ENCODE assay signal across 10 cellular contexts in the genomic region with DNA sequence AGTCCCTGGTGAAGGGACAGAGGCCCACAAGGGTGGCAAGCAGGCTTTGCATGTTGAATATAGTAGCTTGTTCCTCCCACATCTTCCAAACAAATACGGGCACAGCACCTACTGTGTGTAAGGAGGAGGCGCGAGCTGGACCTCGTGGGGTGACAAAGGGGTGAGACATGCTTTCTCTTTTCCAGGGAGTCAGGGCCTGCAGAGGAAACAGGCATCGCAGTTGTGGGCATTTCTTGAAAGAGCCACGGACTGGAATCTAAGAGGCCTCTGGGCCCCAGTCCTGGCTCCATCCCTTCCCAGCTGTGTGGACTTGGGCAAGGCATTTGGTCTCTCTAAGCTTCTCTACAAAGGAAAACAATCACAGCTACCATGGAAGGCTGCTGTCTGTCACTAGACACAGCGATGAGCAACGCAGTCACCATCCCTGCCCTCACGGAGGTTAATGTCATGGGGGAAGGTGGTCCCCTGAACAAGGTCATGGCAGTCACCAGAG. TPM values are rescaled to one million over a fixed set of nuclear protein-coding genes. Genes with fewer than 3 reads are reported as not detected.
DNase-seq lines count a peak whose midpoint lies in the region; ATAC-seq and TF ChIP-seq lines count a peak whose summit lies in the region.
"Had no signal": no experiment of that assay in that cellular context is flagged by ENCODE, and none has a peak within 500 bp of the region (broad histone marks: within the 10 kb centered on the region; RNA-seq: fewer than 3 reads in every experiment).

No MANE protein-coding gene starts in this region.

- TF ChIP-seq RAD21 in liver (IDR thresholded peaks at IDR 0.05) = no peak

- H3K4me3 Mint-ChIP-seq in chondrocyte (ENCODE audit: unreplicated experiment) = no peak overlapping the region
- no peak overlapping the region for H3K4me3 Mint-ChIP-seq in activated T-cell treated with anti-CD3 and anti-CD28 coated beads, Interleukin-2, amount 50 U/mL, for 72 hours

- no peaks in the 10 kb centered on the region for H3K9me3 ChIP-seq in liver (ENCODE audit: control insufficient read depth in 4 of 4, low read length in 3 of 4)
- H3K9me3 ChIP-seq in skeletal muscle satellite cell (replicated peaks; ENCODE audit: low read length) = no peaks in the 10 kb centered on the region
- H3K9me3 ChIP-seq: SK-N-SH had no signal

- 64% methylated on average over 9 of the region's 9 CpGs for WGBS in liver

- TF ChIP-seq CTCF in chondrocyte (IDR thresholded peaks at IDR 0.05) = no peak
- TF ChIP-seq CTCF in liver (IDR thresholded peaks at IDR 0.05; ENCODE audit: low read depth, low read length, missing input control) = no peak

- H3K36me3 Mint-ChIP-seq in chondrocyte (ENCODE audit: low read depth) = no peaks in the 10 kb centered on the region
- H3K36me3 Mint-ChIP-seq in activated T-cell treated with anti-CD3 and anti-CD28 coated beads, Interleukin-2, amount 50 U/mL, for 72 hours (ENCODE audit: insufficient read depth in 2 of 2) = no peaks in the 10 kb centered on the region

- H3K9me3 Mint-ChIP-seq in chondrocyte (ENCODE audit: low read depth) = no peaks in the 10 kb centered on the region
- no peaks in the 10 kb centered on the region for H3K9me3 Mint-ChIP-seq in activated T-cell treated with anti-CD3 and anti-CD28 coated beads, Interleukin-2, amount 50 U/mL, for 72 hours

- peak overlapping the region; percentile 94 to 97 for H3K27ac ChIP-seq in liver (ENCODE audit: low read depth in 1 of 2, low read length in 2 of 2)

- no peaks in the 10 kb centered on the region for H3K36me3 ChIP-seq in liver (ENCODE audit: control insufficient read depth in 4 of 4, insufficient read depth in 3 of 4, low read depth in 1 of 4, low read length in 3 of 4)
- H3K36me3 ChIP-seq in skeletal muscle satellite cell (ENCODE audit: insufficient read depth, low read length) = no peaks in the 10 kb centered on the region

- peak; percentile 38 for DNase-seq in EH (ENCODE audit: low read depth)
- DNase-seq in chondrocyte (ENCODE audit: low spot score) = no peak
- no peak for DNase-seq in activated T-cell treated with anti-CD3 and anti-CD28 coated beads, Interleukin-2, amount 50 U/mL, for 72 hours
- DNase-seq in G401 (ENCODE audit: low spot score) = no peak
- DNase-seq: SK-N-SH had no signal

- in situ Hi-C loops in G401 (cut with HindIII; ENCODE audit: low sequenced_read_pairs) = no loop called here

- H3K4me1 ChIP-seq in liver (ENCODE audit: control insufficient read depth in 4 of 4, insufficient read depth in 4 of 4, low read length in 3 of 4) (peaks cover 20 to 68% (median 55%) of the 10 kb centered on the region in 4 donors), skeletal muscle satellite cell (ENCODE audit: control insufficient read depth, insufficient read depth, low read length) (peaks cover 58% of the 10 kb centered on the region)

- no peak for ATAC-seq in GM19351 (IDR thresholded peaks at IDR 0.05; ENCODE audit: unreplicated experiment)
- no peak for ATAC-seq in activated T-cell treated with anti-CD3 and anti-CD28 coated beads, Interleukin-2, amount 50 U/mL, for 72 hours (replicated peaks in 1 of 2)
- no peak for ATAC-seq in GM18519 (IDR thresholded peaks at IDR 0.05; ENCODE audit: low FRiP score, unreplicated experiment)

- no peaks in the 10 kb centered on the region for H3K27me3 Mint-ChIP-seq in chondrocyte (ENCODE audit: low read depth)
- peaks cover 9% of the 10 kb centered on the region for H3K27me3 Mint-ChIP-seq in activated T-cell treated with anti-CD3 and anti-CD28 coated beads, Interleukin-2, amount 50 U/mL, for 72 hours (ENCODE audit: low read depth)

- H3K4me2 ChIP-seq in skeletal muscle satellite cell (ENCODE audit: low read length) = peak overlapping the region; percentile 47
- H3K4me2 ChIP-seq: SK-N-SH had no signal

- peaks cover 73% of the 10 kb centered on the region for H3K4me1 Mint-ChIP-seq in chondrocyte (ENCODE audit: low read depth)
- peaks cover 13% of the 10 kb centered on the region for H3K4me1 Mint-ChIP-seq in activated T-cell treated with anti-CD3 and anti-CD28 coated beads, Interleukin-2, amount 50 U/mL, for 72 hours (ENCODE audit: low read depth)

- H3K27ac Mint-ChIP-seq in chondrocyte (ENCODE audit: unreplicated experiment) = peak overlapping the region; percentile 99
- no peak overlapping the region for H3K27ac Mint-ChIP-seq in activated T-cell treated with anti-CD3 and anti-CD28 coated beads, Interleukin-2, amount 50 U/mL, for 72 hours

- H3K4me3 ChIP-seq in liver (ENCODE audit: low read depth in 1 of 3, low read length in 3 of 3) = no peak overlapping the region
- H3K4me3 ChIP-seq in skeletal muscle satellite cell (ENCODE audit: low read length) = no peak overlapping the region

- H3K27me3 ChIP-seq in liver (ENCODE audit: control insufficient read depth in 4 of 4, insufficient read depth in 4 of 4, low read length in 3 of 4) (no peaks in the 10 kb centered on the region), skeletal muscle satellite cell (ENCODE audit: control insufficient read depth, insufficient read depth, low read length) (no peaks in the 10 kb centered on the region)

- H3K9ac ChIP-seq in liver (ENCODE audit: low read depth in 1 of 2, low read length in 2 of 2) (no peak overlapping the region), skeletal muscle satellite cell (ENCODE audit: low read depth, low read length) (peak overlapping the region; percentile 75)
- H3K9ac ChIP-seq: SK-N-SH had no signal

TF ChIP-seq in liver, 16 proteins besides CTCF, POLR2A, EP300 and RAD21:
- TF ChIP-seq HNF4G (IDR thresholded peaks at IDR 0.05) (no peak), YY1 (IDR thresholded peaks at IDR 0.05) (no peak), HNF4A (conservative IDR thresholded peaks at IDR 0.05) (no peak), EGR1 (IDR thresholded peaks at IDR 0.05; ENCODE audit: low read depth in 2 of 2) (no peak), FOXA1 (IDR thresholded peaks at IDR 0.05) (no peak)
- TF ChIP-seq, protein P1, sequence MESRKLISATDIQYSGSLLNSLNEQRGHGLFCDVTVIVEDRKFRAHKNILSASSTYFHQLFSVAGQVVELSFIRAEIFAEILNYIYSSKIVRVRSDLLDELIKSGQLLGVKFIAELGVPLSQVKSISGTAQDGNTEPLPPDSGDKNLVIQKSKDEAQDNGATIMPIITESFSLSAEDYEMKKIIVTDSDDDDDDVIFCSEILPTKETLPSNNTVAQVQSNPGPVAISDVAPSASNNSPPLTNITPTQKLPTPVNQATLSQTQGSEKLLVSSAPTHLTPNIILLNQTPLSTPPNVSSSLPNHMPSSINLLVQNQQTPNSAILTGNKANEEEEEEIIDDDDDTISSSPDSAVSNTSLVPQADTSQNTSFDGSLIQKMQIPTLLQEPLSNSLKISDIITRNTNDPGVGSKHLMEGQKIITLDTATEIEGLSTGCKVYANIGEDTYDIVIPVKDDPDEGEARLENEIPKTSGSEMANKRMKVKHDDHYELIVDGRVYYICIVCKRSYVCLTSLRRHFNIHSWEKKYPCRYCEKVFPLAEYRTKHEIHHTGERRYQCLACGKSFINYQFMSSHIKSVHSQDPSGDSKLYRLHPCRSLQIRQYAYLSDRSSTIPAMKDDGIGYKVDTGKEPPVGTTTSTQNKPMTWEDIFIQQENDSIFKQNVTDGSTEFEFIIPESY (IDR thresholded peaks at IDR 0.05) = no peak

RNA-seq across cellular contexts. Expression of a gene that starts 13.0 kb away (rescaled TPM):
- total RNA-seq in chondrocyte (155 to 167 TPM (median 156 TPM) in 3 replicates), liver (10 to 100 TPM; 10.2 to 18.8 TPM)
- polyA plus RNA-seq in liver = 10 to 100 TPM; 43.6 to 66.6 TPM
- total RNA-seq in skeletal muscle satellite cell (2012; rRNA removed) = 23.8 and 28.0 TPM in 2 replicates
- 1 to 10 TPM; 4.0 to 4.6 TPM for total RNA-seq in activated T-cell treated with anti-CD3 and anti-CD28 coated beads, Interleukin-2, amount 50 U/mL, for 72 hours
- total RNA-seq in G401 (2014; rRNA removed; shearing (Covaris generic)) = 25.2 and 32.6 TPM in 2 replicates

RNA-seq across cellular contexts. Expression of a gene that starts 28.1 kb away (rescaled TPM):
- 7.0 to 14.2 TPM (median 13.5 TPM) in 3 replicates for total RNA-seq in chondrocyte
- total RNA-seq in liver = 1 to 10 TPM; 7.8 to 8.9 TPM
- 10 to 100 TPM in 1 of 2 donors, 1 to 10 TPM in 1; 7.9 to 14.0 TPM for polyA plus RNA-seq in liver
- 24.8 and 28.6 TPM in 2 replicates for total RNA-seq in skeletal muscle satellite cell (2012; rRNA removed)
- under 1 TPM in 1 of 2 donors, not detected in 1; 0.25 TPM for total RNA-seq in activated T-cell treated with anti-CD3 and anti-CD28 coated beads, Interleukin-2, amount 50 U/mL, for 72 hours
- 18.3 and 26.0 TPM in 2 replicates for total RNA-seq in G401 (2014; rRNA removed; shearing (Covaris generic))

RNA-seq across cellular contexts. Expression of a gene that starts 32.6 kb away (rescaled TPM):
- total RNA-seq in chondrocyte (not detected in 3 replicates), liver (1 to 10 TPM in 1 of 2 donors, under 1 TPM in 1; 0.33 to 3.4 TPM)
- 1 to 10 TPM in 1 of 2 donors, under 1 TPM in 1; 0.81 to 2.3 TPM for polyA plus RNA-seq in liver
- not detected in 2 replicates for total RNA-seq in skeletal muscle satellite cell (2012; rRNA removed)
- not detected for total RNA-seq in activated T-cell treated with anti-CD3 and anti-CD28 coated beads, Interleukin-2, amount 50 U/mL, for 72 hours
- total RNA-seq in G401 (2014; rRNA removed; shearing (Covaris generic)) = not detected in 2 replicates
- polyA plus RNA-seq: BJ, SK-N-SH had no signal
